11 cellular contexts compared by ENCODE assay signal in the genomic region with DNA sequence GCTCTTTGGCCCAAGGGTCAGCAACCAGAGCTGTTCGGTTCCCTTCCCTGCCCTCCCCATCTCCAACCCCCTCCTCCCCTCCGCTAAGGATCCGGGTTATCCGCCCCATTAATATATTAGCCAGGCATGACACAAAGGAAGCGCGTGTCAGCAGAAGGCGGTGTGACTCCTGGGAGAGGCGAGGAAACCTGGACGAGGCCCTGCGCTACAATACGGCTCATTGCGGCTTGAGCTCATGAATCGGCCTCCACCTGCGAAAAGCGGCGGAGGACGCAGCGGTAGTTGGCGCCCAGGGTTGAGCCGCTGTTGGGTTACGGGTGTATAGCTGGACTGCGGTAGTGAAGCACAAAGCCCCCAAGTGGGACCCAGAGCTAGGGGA. TPM values are rescaled to one million over a fixed set of nuclear protein-coding genes. Genes with fewer than 3 reads are reported as not detected.
DNase-seq lines count a peak whose midpoint lies in the region; ATAC-seq and TF ChIP-seq lines count a peak whose summit lies in the region.
"Had no signal": no experiment of that assay in that cellular context is flagged by ENCODE, and none has a peak within 500 bp of the region (broad histone marks: within the 10 kb centered on the region; RNA-seq: fewer than 3 reads in every experiment).

No MANE protein-coding gene starts in this region.

- H2AFZ ChIP-seq in osteoblast (ENCODE audit: low read length): no peak overlapping the region

- TF ChIP-seq CTCF in osteoblast (IDR thresholded peaks at IDR 0.05; ENCODE audit: extremely low read depth, low read depth, low read length): no peak

- peak; percentile 71 for ATAC-seq in esophagus mucosa
- no peak for ATAC-seq in HG02623 (IDR thresholded peaks at IDR 0.05; ENCODE audit: unreplicated experiment)
- no peak for ATAC-seq in SK-N-SH treated with all-trans-retinoic acid at 6 μM for 48 hours

- no peak overlapping the region for H3K27ac ChIP-seq in osteoblast (ENCODE audit: low read depth, low read length)
- H3K27ac ChIP-seq: skin epidermis had no signal

- H3K27me3 ChIP-seq in osteoblast (ENCODE audit: insufficient read depth, low read length): peaks cover 80% of the 10 kb centered on the region

- no peaks in the 10 kb centered on the region for H3K4me1 ChIP-seq in osteoblast (ENCODE audit: insufficient read depth, low read length)

- H3K36me3 ChIP-seq in osteoblast (ENCODE audit: insufficient read depth, low read length): no peaks in the 10 kb centered on the region

- H3K4me2 ChIP-seq in osteoblast (ENCODE audit: insufficient read depth, low read length): no peak overlapping the region

- peak; percentile 72 for DNase-seq in Daoy (ENCODE audit: low read depth)
- DNase-seq in NCI-H2029 (lab: John Stamatoyannopoulos, UW): peak; percentile 75
- DNase-seq in osteoblast (ENCODE audit: insufficient read length, low spot score, missing footprints): peak; percentile 82
- no peak for DNase-seq in stimulated activated CD4-positive, alpha-beta T cell treated with anti-CD3 and anti-CD28 coated beads, Interleukin-2, amount 100 ng/mL, for 48 hours
- no peak for DNase-seq in stimulated activated CD4-positive, alpha-beta T cell treated with anti-CD3 and anti-CD28 coated beads, Interleukin-1b, Interleukin-23, amount 100 ng/mL, for 48 hours
- DNase-seq: hypothalamus, RPMI8226 had no signal

- H3K4me3 ChIP-seq in osteoblast (ENCODE audit: insufficient read depth, low read length): no peak overlapping the region
- H3K4me3 ChIP-seq: skin epidermis had no signal

- no peaks in the 10 kb centered on the region for H3K9me3 ChIP-seq in osteoblast (ENCODE audit: low read depth, low read length)

- H3K79me2 ChIP-seq in osteoblast (ENCODE audit: insufficient read depth, low read length): no peaks in the 10 kb centered on the region

- no peaks in the 10 kb centered on the region for H4K20me1 ChIP-seq in osteoblast (ENCODE audit: insufficient read depth, low read length)

TF ChIP-seq in SK-N-SH treated with all-trans-retinoic acid at 6 μM for 48 hours, 23 proteins besides CTCF, POLR2A, EP300 and RAD21:
- TF ChIP-seq, protein P1, sequence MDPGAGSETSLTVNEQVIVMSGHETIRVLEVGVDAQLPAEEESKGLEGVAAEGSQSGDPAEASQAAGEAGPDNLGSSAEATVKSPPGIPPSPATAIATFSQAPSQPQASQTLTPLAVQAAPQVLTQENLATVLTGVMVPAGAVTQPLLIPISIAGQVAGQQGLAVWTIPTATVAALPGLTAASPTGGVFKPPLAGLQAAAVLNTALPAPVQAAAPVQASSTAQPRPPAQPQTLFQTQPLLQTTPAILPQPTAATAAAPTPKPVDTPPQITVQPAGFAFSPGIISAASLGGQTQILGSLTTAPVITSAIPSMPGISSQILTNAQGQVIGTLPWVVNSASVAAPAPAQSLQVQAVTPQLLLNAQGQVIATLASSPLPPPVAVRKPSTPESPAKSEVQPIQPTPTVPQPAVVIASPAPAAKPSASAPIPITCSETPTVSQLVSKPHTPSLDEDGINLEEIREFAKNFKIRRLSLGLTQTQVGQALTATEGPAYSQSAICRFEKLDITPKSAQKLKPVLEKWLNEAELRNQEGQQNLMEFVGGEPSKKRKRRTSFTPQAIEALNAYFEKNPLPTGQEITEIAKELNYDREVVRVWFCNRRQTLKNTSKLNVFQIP (CRISPR knock-in tag; IDR thresholded peaks at IDR 0.05; ENCODE audit: borderline replicate concordance, low read depth): no peak
- no peak for TF ChIP-seq ZNF565 (CRISPR knock-in tag; conservative IDR thresholded peaks at IDR 0.05; ENCODE audit: low read depth)
- no peak for TF ChIP-seq GLIS3 (CRISPR knock-in tag; IDR thresholded peaks at IDR 0.05)
- TF ChIP-seq ZFP3 (CRISPR knock-in tag; IDR thresholded peaks at IDR 0.05): no peak
- TF ChIP-seq ARNTL (CRISPR knock-in tag; IDR thresholded peaks at IDR 0.05; ENCODE audit: borderline replicate concordance, low read depth): no peak
- no peak for TF ChIP-seq TCF4 (CRISPR knock-in tag; IDR thresholded peaks at IDR 0.05; ENCODE audit: borderline replicate concordance)
- no peak for TF ChIP-seq TSHZ2 (CRISPR knock-in tag; IDR thresholded peaks at IDR 0.05)
- TF ChIP-seq CREB5 (CRISPR knock-in tag; IDR thresholded peaks at IDR 0.05; ENCODE audit: low read depth): no peak
- TF ChIP-seq ZC3H10 (CRISPR knock-in tag; IDR thresholded peaks at IDR 0.05): no peak
- no peak for TF ChIP-seq CSRNP3 (CRISPR knock-in tag; IDR thresholded peaks at IDR 0.05)
- no peak for TF ChIP-seq ESRRG (CRISPR knock-in tag; IDR thresholded peaks at IDR 0.05)
- no peak for TF ChIP-seq TOX (CRISPR knock-in tag; IDR thresholded peaks at IDR 0.05; ENCODE audit: borderline replicate concordance)
- no peak for TF ChIP-seq ZNF8 (CRISPR knock-in tag; IDR thresholded peaks at IDR 0.05)
- TF ChIP-seq, protein P2, sequence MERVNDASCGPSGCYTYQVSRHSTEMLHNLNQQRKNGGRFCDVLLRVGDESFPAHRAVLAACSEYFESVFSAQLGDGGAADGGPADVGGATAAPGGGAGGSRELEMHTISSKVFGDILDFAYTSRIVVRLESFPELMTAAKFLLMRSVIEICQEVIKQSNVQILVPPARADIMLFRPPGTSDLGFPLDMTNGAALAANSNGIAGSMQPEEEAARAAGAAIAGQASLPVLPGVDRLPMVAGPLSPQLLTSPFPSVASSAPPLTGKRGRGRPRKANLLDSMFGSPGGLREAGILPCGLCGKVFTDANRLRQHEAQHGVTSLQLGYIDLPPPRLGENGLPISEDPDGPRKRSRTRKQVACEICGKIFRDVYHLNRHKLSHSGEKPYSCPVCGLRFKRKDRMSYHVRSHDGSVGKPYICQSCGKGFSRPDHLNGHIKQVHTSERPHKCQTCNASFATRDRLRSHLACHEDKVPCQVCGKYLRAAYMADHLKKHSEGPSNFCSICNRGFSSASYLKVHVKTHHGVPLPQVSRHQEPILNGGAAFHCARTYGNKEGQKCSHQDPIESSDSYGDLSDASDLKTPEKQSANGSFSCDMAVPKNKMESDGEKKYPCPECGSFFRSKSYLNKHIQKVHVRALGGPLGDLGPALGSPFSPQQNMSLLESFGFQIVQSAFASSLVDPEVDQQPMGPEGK (CRISPR knock-in tag; IDR thresholded peaks at IDR 0.05; ENCODE audit: borderline replicate concordance): no peak
- no peak for TF ChIP-seq ISL1 (CRISPR knock-in tag; IDR thresholded peaks at IDR 0.05)

RNA-seq across cellular contexts. Expression of gene FOXA1, which starts 10.0 kb away (rescaled TPM):
- total RNA-seq in Daoy (2014; rRNA removed; shearing (Covaris generic)): 6.5 and 11.2 TPM in 2 replicates
- total RNA-seq in esophagus mucosa: 14.6 TPM
- total RNA-seq in osteoblast: 0.36 TPM in 1 of 2 replicates, not detected in the other

RNA-seq across cellular contexts. Expression of gene TTC6, which starts 10.3 kb away (rescaled TPM):
- total RNA-seq in Daoy (2014; rRNA removed; shearing (Covaris generic)): 2.2 and 9.3 TPM in 2 replicates
- 1.3 TPM for total RNA-seq in esophagus mucosa
- under 0.01 TPM in 2 replicates for total RNA-seq in osteoblast

Comparison
In these comparisons a context has a peak if more than half of its experiments do, and no peak if none do; other contexts are left out.
1. DNase-seq: peak in Daoy (single experiment), NCI-H2029 (single experiment) and osteoblast (single experiment); none in stimulated activated CD4-positive, alpha-beta T cell treated with anti-CD3 and anti-CD28 coated beads, Interleukin-2, amount 100 ng/mL, for 48 hours (0 of 2) and stimulated activated CD4-positive, alpha-beta T cell treated with anti-CD3 and anti-CD28 coated beads, Interleukin-1b, Interleukin-23, amount 100 ng/mL, for 48 hours (single experiment).